18 cellular contexts compared by ENCODE assay signal in the genomic region with DNA sequence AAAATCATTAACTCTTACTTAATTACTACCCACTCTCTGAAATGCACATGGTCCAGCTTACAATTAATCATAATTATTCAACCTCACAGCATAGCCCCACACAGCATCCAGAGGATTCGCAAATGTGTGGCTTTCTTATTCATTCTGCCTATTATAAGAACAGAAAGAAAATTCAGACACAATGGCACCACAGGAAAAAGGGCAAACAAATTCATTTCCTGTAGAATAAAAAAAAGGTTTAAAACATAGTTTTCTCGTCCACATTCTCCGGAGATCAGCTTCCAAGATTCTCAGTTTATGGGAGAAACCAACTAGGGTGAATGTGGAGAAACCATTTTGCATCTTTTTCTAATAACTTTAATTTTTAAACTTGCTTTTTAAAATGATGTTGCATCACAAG.
"Had no signal": no experiment of that assay in that cellular context is flagged by ENCODE, and none has a peak within 500 bp of the region (broad histone marks: within the 10 kb centered on the region; RNA-seq: fewer than 3 reads in every experiment).

No MANE protein-coding gene starts in this region.

- H3K4me1 ChIP-seq: right lobe of liver, testis, upper lobe of right lung, vagina had no signal

- H3K27me3 ChIP-seq: heart left ventricle, neutrophil, right lobe of liver, testis, tibial nerve, upper lobe of right lung, vagina had no signal

- DNase-seq: effector CD8-positive, alpha-beta T cell; heart left ventricle; hippocampal formation; kidney glomerular epithelial cell; mammary epithelial cell; naive thymus-derived CD8-positive, alpha-beta T cell; psoas muscle; retina; right lobe of liver; stimulated activated CD4-positive, alpha-beta T cell treated with anti-CD3 and anti-CD28 coated beads, Interleukin-4, amount 100 ng/mL, for 1 hour; stimulated activated CD8-positive, alpha-beta memory T cell treated with anti-CD3 and anti-CD28 coated beads, Interleukin-4, amount 100 ng/mL, for 48 hours; testis; upper lobe of right lung had no signal

- H3K4me3 ChIP-seq: heart left ventricle, psoas muscle, right lobe of liver, testis, tibial nerve, upper lobe of right lung, vagina had no signal

- ATAC-seq: esophagus mucosa; heart left ventricle; naive thymus-derived CD8-positive, alpha-beta T cell; psoas muscle; right lobe of liver; stimulated activated effector memory CD8-positive, alpha-beta T cell treated with anti-CD3 and anti-CD28 coated beads, Interleukin-12 subunit alpha, Interleukin-12 subunit beta, amount 100 ng/mL, for 72 hours; upper lobe of right lung had no signal

- H3K9me3 ChIP-seq: heart left ventricle, neutrophil, psoas muscle, right lobe of liver, testis, tibial nerve, upper lobe of right lung, vagina had no signal

- H3K27ac ChIP-seq: heart left ventricle, neutrophil, psoas muscle, right lobe of liver, testis, tibial nerve, upper lobe of right lung, vagina had no signal

- H3K36me3 ChIP-seq: heart left ventricle, neutrophil, right lobe of liver, tibial nerve, upper lobe of right lung, vagina had no signal
